ENCODE assay signal across 8 cellular contexts in the genomic region with DNA sequence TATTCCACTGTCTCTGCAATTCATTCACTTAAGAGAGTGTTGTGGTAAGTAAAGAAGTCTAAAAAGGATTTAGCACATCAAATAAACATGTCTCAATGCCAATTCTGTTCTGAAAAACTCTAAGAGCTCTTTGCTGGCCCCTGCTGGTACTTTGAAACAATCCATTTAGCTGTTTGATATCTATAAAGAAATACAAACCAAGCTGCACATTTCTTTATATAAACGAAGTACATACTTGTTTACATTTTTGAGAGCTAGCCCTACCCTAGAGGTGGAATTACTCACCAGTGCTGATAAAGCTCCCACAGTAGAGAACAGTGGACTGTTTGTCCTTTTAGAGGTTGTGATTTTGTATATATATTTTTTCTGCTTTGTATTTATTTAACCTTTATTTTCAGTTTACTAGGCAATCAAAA.
DNase-seq lines count a peak whose midpoint lies in the region; ATAC-seq and TF ChIP-seq lines count a peak whose summit lies in the region.

No MANE protein-coding gene starts in this region.

- CTCF ChIA-PET in activated naive CD4-positive, alpha-beta T cell treated with anti-CD3 and anti-CD28 coated beads, Interleukin-2, amount 10 ng/mL, durations not matched to agents 7 days and 5 days (lab: Charles Lee) = interaction anchor here (0.6 to 1.7 kb wide), 9 partner anchors 10 to 422 kb away, joined by 3 to 10 read pairs (median 3); no protein-coding TSS in a partner anchor

- H3K4me3 Mint-ChIP-seq in activated naive CD4-positive, alpha-beta T cell treated with anti-CD3 and anti-CD28 coated beads, Interleukin-2, amount 10 ng/mL, durations not matched to agents 7 days and 5 days = no peak overlapping the region
- H3K4me3 Mint-ChIP-seq in brain = no peak overlapping the region

- no peaks in the 10 kb centered on the region for H3K27me3 Mint-ChIP-seq in activated naive CD4-positive, alpha-beta T cell treated with anti-CD3 and anti-CD28 coated beads, Interleukin-2, amount 10 ng/mL, durations not matched to agents 7 days and 5 days
- H3K27me3 Mint-ChIP-seq in brain = no peaks in the 10 kb centered on the region

- H3K4me1 Mint-ChIP-seq in activated naive CD4-positive, alpha-beta T cell treated with anti-CD3 and anti-CD28 coated beads, Interleukin-2, amount 10 ng/mL, durations not matched to agents 7 days and 5 days = no peaks in the 10 kb centered on the region
- H3K4me1 Mint-ChIP-seq in brain = peaks cover 16% of the 10 kb centered on the region

- peak; percentile 24 for DNase-seq in activated naive CD4-positive, alpha-beta T cell treated with anti-CD3 and anti-CD28 coated beads, Interleukin-2, amount 10 ng/mL, durations not matched to agents 7 days and 5 days
- DNase-seq in activated naive CD4-positive, alpha-beta T cell treated with Interleukin-2 at 50 U/mL for 16 hours = no peak
- DNase-seq in NCI-H2196 (lab: John Stamatoyannopoulos, UW; ENCODE audit: unreplicated experiment) = peak; percentile 15
- DNase-seq in left colon = peak in 1 of 2 donors; percentile 23
- DNase-seq in cerebellar nuclear complex (lab: John Stamatoyannopoulos, UW) = no peak
- no peak for DNase-seq in NCI-H774 (lab: John Stamatoyannopoulos, UW)

- H3K36me3 Mint-ChIP-seq in activated naive CD4-positive, alpha-beta T cell treated with anti-CD3 and anti-CD28 coated beads, Interleukin-2, amount 10 ng/mL, durations not matched to agents 7 days and 5 days = no peaks in the 10 kb centered on the region
- no peaks in the 10 kb centered on the region for H3K36me3 Mint-ChIP-seq in brain

- TF ChIP-seq CTCF in brain (conservative IDR thresholded peaks at IDR 0.05) = peak; percentile 50 to 61

- intact Hi-C loops in left colon (cut with DNase I, micrococcal nuclease) = no loop called here

- ATAC-seq in left colon (peak; percentile 76), GM18868 (IDR thresholded peaks at IDR 0.05; ENCODE audit: unreplicated experiment) (no peak)

- no peak overlapping the region for H3K27ac Mint-ChIP-seq in activated naive CD4-positive, alpha-beta T cell treated with anti-CD3 and anti-CD28 coated beads, Interleukin-2, amount 10 ng/mL, durations not matched to agents 7 days and 5 days
- H3K27ac Mint-ChIP-seq in brain = no peak overlapping the region

- H3K9me3 Mint-ChIP-seq in activated naive CD4-positive, alpha-beta T cell treated with anti-CD3 and anti-CD28 coated beads, Interleukin-2, amount 10 ng/mL, durations not matched to agents 7 days and 5 days = no peaks in the 10 kb centered on the region
- H3K9me3 Mint-ChIP-seq in brain = no peaks in the 10 kb centered on the region

Comparison
In these comparisons a context has a peak if more than half of its experiments do, and no peak if none do; other contexts are left out.
1. DNase-seq: peak in activated naive CD4-positive, alpha-beta T cell treated with anti-CD3 and anti-CD28 coated beads, Interleukin-2, amount 10 ng/mL, durations not matched to agents 7 days and 5 days (single experiment) and NCI-H2196 (single experiment); none in activated naive CD4-positive, alpha-beta T cell treated with Interleukin-2 at 50 U/mL for 16 hours (single experiment), cerebellar nuclear complex (0 of 2) and NCI-H774 (single experiment).